ENCODE assay signal across 1 cellular context in the genomic region with DNA sequence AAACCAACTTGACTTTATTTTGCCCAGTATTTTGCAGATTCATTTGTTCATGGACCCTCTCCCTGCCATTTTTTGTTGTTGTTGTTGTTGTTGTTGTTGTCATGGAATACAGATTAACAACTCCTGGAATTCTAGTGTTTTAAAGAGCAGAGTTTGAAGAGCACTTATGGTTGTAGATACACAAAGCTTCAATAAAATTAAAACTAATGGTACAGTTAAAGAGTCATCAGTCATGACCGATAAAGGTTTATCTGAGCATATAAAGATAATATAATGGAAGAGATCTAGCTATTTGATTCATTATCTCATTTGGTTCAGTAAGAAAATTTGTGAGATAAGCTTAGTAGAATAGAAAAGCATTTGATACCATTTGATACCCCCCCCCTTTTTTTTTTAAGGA.
TF ChIP-seq lines count a peak whose summit lies in the region.

No MANE protein-coding gene starts in this region.

TF ChIP-seq in IMR-90, 13 proteins besides CTCF, POLR2A, EP300 and RAD21 (continued from another document):
- TF ChIP-seq MXI1 (IDR thresholded peaks at IDR 0.05; ENCODE audit: borderline replicate concordance, low read depth, low read length) = no peak
- TF ChIP-seq, protein P1, sequence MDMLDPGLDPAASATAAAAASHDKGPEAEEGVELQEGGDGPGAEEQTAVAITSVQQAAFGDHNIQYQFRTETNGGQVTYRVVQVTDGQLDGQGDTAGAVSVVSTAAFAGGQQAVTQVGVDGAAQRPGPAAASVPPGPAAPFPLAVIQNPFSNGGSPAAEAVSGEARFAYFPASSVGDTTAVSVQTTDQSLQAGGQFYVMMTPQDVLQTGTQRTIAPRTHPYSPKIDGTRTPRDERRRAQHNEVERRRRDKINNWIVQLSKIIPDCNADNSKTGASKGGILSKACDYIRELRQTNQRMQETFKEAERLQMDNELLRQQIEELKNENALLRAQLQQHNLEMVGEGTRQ (IDR thresholded peaks at IDR 0.05; ENCODE audit: low read depth, low read length) = no peak
- no peak for TF ChIP-seq BHLHE40 (IDR thresholded peaks at IDR 0.05; ENCODE audit: low read depth, low read length)
- no peak for TF ChIP-seq RFX5 (IDR thresholded peaks at IDR 0.05; ENCODE audit: low read depth, low read length)
- TF ChIP-seq RCOR1 (IDR thresholded peaks at IDR 0.05; ENCODE audit: insufficient replicate concordance, low read length) = no peak
